ENCODE assay signal across 20 cellular contexts in genomic region chr17:66435182-66435581, GRCh38.
A peak's percentile ranks its signal among the peaks of the same experiment; 100 is the strongest.
DNase-seq lines count a peak whose midpoint lies in the region; ATAC-seq and TF ChIP-seq lines count a peak whose summit lies in the region.
"Had no signal": no experiment of that assay in that cellular context is flagged by ENCODE, and none has a peak within 500 bp of the region (broad histone marks: within the 10 kb centered on the region; RNA-seq: fewer than 3 reads in every experiment).

No MANE protein-coding gene starts in this region.

- no peak overlapping the region for H3K18ac ChIP-seq in mesendoderm (ENCODE audit: low read length)

- H2BK120ac ChIP-seq in mesendoderm (ENCODE audit: low read depth, low read length), result no peak overlapping the region

- H3K4me3 ChIP-seq in DND-41 (ENCODE audit: low read depth in 1 of 2, low read length in 2 of 2), result no peak overlapping the region
- no peak overlapping the region for H3K4me3 ChIP-seq in SU-DHL-6 (ENCODE audit: insufficient read depth, low read length, poor library complexity, severe bottlenecking)
- no peak overlapping the region for H3K4me3 ChIP-seq in mesendoderm (ENCODE audit: low read length)
- H3K4me3 ChIP-seq: A549, BLaER1 had no signal

- H3K9ac ChIP-seq in DND-41 (ENCODE audit: low read depth, low read length), result no peak overlapping the region
- H3K9ac ChIP-seq in SU-DHL-6 (ENCODE audit: low read length), result no peak overlapping the region
- H3K9ac ChIP-seq in mesendoderm (ENCODE audit: low read length), result no peak overlapping the region
- H3K9ac ChIP-seq: BLaER1 had no signal

- peaks cover 46% of the 10 kb centered on the region for H3F3A ChIP-seq in SU-DHL-6 (ENCODE audit: insufficient read depth)

- no peak overlapping the region for H4K5ac ChIP-seq in mesendoderm (ENCODE audit: low read length)

- H3K4me1 ChIP-seq in DND-41 (ENCODE audit: insufficient read depth, low read length) (peaks cover 52% of the 10 kb centered on the region), mesendoderm (ENCODE audit: control insufficient read depth, low read depth, low read length) (no peaks in the 10 kb centered on the region)

- TF ChIP-seq CTCF in DND-41 (IDR thresholded peaks at IDR 0.05; ENCODE audit: borderline replicate concordance, extremely low read depth, low read length, poor library complexity, severe bottlenecking) (no peak), SU-DHL-6 (IDR thresholded peaks at IDR 0.05; ENCODE audit: insufficient read depth, low read length, poor library complexity, severe bottlenecking) (no peak)

- H3K4me2 ChIP-seq in DND-41 (ENCODE audit: insufficient read depth, low read length), result no peak overlapping the region
- H3K4me2 ChIP-seq in SU-DHL-6 (ENCODE audit: low read depth, low read length, poor library complexity, severe bottlenecking), result no peak overlapping the region
- no peak overlapping the region for H3K4me2 ChIP-seq in mesendoderm (ENCODE audit: low read length)
- H3K4me2 ChIP-seq: A549, BLaER1 had no signal

- H3K79me1 ChIP-seq in mesendoderm (ENCODE audit: low read length), result no peaks in the 10 kb centered on the region

- no peaks in the 10 kb centered on the region for H3K9me2 ChIP-seq in SU-DHL-6 (replicated peaks; ENCODE audit: insufficient read depth, low read length)

- H4K20me1 ChIP-seq in DND-41 (ENCODE audit: insufficient read depth, low read length) (peaks cover 5% of the 10 kb centered on the region; the same call in 1 of the 2 replicates), SU-DHL-6 (ENCODE audit: low read depth, low read length) (no peaks in the 10 kb centered on the region)
- H4K20me1 ChIP-seq: BLaER1 had no signal

- peaks cover 94% of the 10 kb centered on the region for H3K79me2 ChIP-seq in DND-41 (ENCODE audit: insufficient read depth, low read length)
- peaks cover 99% of the 10 kb centered on the region for H3K79me2 ChIP-seq in SU-DHL-6 (ENCODE audit: insufficient read depth, low read length)
- no peaks in the 10 kb centered on the region for H3K79me2 ChIP-seq in mesendoderm (ENCODE audit: control insufficient read depth, insufficient read depth, low read length)

- H2BK5ac ChIP-seq in mesendoderm (ENCODE audit: low read length), result no peak overlapping the region

- H3K4ac ChIP-seq in mesendoderm (ENCODE audit: low read depth, low read length), result no peak overlapping the region

- H3K9me3 ChIP-seq in DND-41 (ENCODE audit: insufficient read depth, low read length, severe bottlenecking), result no peaks in the 10 kb centered on the region
- no peaks in the 10 kb centered on the region; the same call in 1 of the 2 replicates for H3K9me3 ChIP-seq in SU-DHL-6 (ENCODE audit: insufficient read depth, low read length)
- H3K9me3 ChIP-seq: A549, BE2C had no signal

- no peak for ATAC-seq in DND-41 (ENCODE audit: insufficient read depth, low read depth)
- ATAC-seq in sciatic nerve, result no peak
- ATAC-seq: A549 had no signal

- no peak overlapping the region for H2AFZ ChIP-seq in DND-41 (ENCODE audit: low read depth, low read length)
- no peak overlapping the region for H2AFZ ChIP-seq in SU-DHL-6 (ENCODE audit: low read depth, low read length, severe bottlenecking)

- H2AK5ac ChIP-seq in mesendoderm (ENCODE audit: low read length), result no peak overlapping the region

- WGBS in mesendoderm (ENCODE audit: extremely low coverage, insufficient coverage, low lambda C conversion rate), result no CpG with 5 or more reads among the region's 10 CpGs

- H3K27me3 ChIP-seq in DND-41 (ENCODE audit: insufficient read depth, low read length, poor library complexity) (no peaks in the 10 kb centered on the region), SU-DHL-6 (ENCODE audit: low read length) (no peaks in the 10 kb centered on the region), mesendoderm (ENCODE audit: insufficient read depth, low read length, poor library complexity) (no peaks in the 10 kb centered on the region)
- H3K27me3 ChIP-seq: BE2C, BLaER1 had no signal

- H3K27ac ChIP-seq in DND-41 (ENCODE audit: low read length), result peak overlapping the region; percentile 46; the same call in 1 of the 2 replicates
- peak overlapping the region; percentile 28; the same call in 1 of the 2 replicates for H3K27ac ChIP-seq in SU-DHL-6 (ENCODE audit: low read depth, low read length)
- no peak overlapping the region for H3K27ac ChIP-seq in mesendoderm (ENCODE audit: low read depth, low read length)
- H3K27ac ChIP-seq: 22Rv1, A549, BLaER1 had no signal

- peak overlapping the region; percentile 30 for H3K56ac ChIP-seq in mesendoderm (ENCODE audit: low read length)

- DNase-seq in DND-41, result no peak
- DNase-seq in mesendoderm, result no peak
- no peak for DNase-seq in sciatic nerve (ENCODE audit: low spot score)
- no peak for DNase-seq in cerebellar cortex (ENCODE audit: low spot score)
- no peak for DNase-seq in NCI-H1694 treated with DMSO at 0.1 percent for 48 hours (lab: John Stamatoyannopoulos, UW)
- DNase-seq: BE2C; C1 segment of cervical spinal cord; CD4-positive, alpha-beta memory T cell; CD4-positive, CD25-positive, alpha-beta regulatory T cell; CD8-positive, alpha-beta memory T cell; COR-L47; DMS 273 treated with DMSO at 0.1 percent for 48 hours; DMS153; DMS53; DMS79; GF-D8 had no signal

- no peak overlapping the region for H3K23ac ChIP-seq in mesendoderm (ENCODE audit: low read length)

- intact Hi-C loops in sciatic nerve (cut with DNase I), result no loop called here

- H3K36me3 ChIP-seq in DND-41 (ENCODE audit: insufficient read depth, low read length) (no peaks in the 10 kb centered on the region), SU-DHL-6 (ENCODE audit: low read length) (no peaks in the 10 kb centered on the region), mesendoderm (ENCODE audit: control insufficient read depth, insufficient read depth, low read length) (no peaks in the 10 kb centered on the region)
- H3K36me3 ChIP-seq: BE2C, BLaER1 had no signal

- H2BK15ac ChIP-seq in mesendoderm (replicated peaks; ENCODE audit: low read depth), result no peak overlapping the region

- no peak overlapping the region for H4K8ac ChIP-seq in mesendoderm (ENCODE audit: low read depth, low read length)
